In genomic region chr2:72828840-72829507, GRCh38 we compare ENCODE assay signal across 27 cellular contexts. TPM values are rescaled to one million over a fixed set of nuclear protein-coding genes. Genes with fewer than 3 reads are reported as not detected.
A peak's percentile ranks its signal among the peaks of the same experiment; 100 is the strongest.
DNase-seq lines count a peak whose midpoint lies in the region; ATAC-seq and TF ChIP-seq lines count a peak whose summit lies in the region.
"Had no signal": no experiment of that assay in that cellular context is flagged by ENCODE, and none has a peak within 500 bp of the region (broad histone marks: within the 10 kb centered on the region; RNA-seq: fewer than 3 reads in every experiment).

No MANE protein-coding gene starts in this region.

- H3K27ac Mint-ChIP-seq in T-helper 1 cell treated with Interleukin-12 subunit alpha and Interleukin-12 subunit beta and Interleukin-4 antibody, amounts not matched to agents 30 μg/mL and 1 μg/mL, for 36 hours: peak overlapping the region; percentile 18
- H3K27ac Mint-ChIP-seq: activated T-helper 2 cell treated with anti-CD3 and anti-CD28 coated beads, Interferon-gamma antibody, Interleukin-2, Interleukin-4, amounts not matched to agents 10 μg/mL and 5 μg/mL and 100 μg/mL, durations not matched to agents 14 hours and 24 hours and 36 hours; GM23338; immature natural killer cell; stimulated activated effector memory CD8-positive, alpha-beta T cell treated with anti-CD3 and anti-CD28 coated beads, Interleukin-12 subunit alpha, Interleukin-12 subunit beta, amount 100 ng/mL, for 72 hours had no signal

- intact Hi-C loops in vagina (cut with DNase I): no loop called here

- H3K4me1 ChIP-seq in vagina: peaks cover 30% of the 10 kb centered on the region

- H3K9me3 ChIP-seq in vagina: no peaks in the 10 kb centered on the region
- H3K9me3 ChIP-seq: BLaER1, gastrocnemius medialis had no signal

- no peaks in the 10 kb centered on the region for H3K9me3 Mint-ChIP-seq in T-helper 1 cell treated with Interleukin-12 subunit alpha and Interleukin-12 subunit beta and Interleukin-4 antibody, amounts not matched to agents 30 μg/mL and 1 μg/mL, for 36 hours
- H3K9me3 Mint-ChIP-seq: activated T-helper 2 cell treated with anti-CD3 and anti-CD28 coated beads, Interferon-gamma antibody, Interleukin-2, Interleukin-4, amounts not matched to agents 10 μg/mL and 5 μg/mL and 100 μg/mL, durations not matched to agents 14 hours and 24 hours and 36 hours; GM23338; immature natural killer cell; stimulated activated effector memory CD8-positive, alpha-beta T cell treated with anti-CD3 and anti-CD28 coated beads, Interleukin-12 subunit alpha, Interleukin-12 subunit beta, amount 100 ng/mL, for 72 hours had no signal

- H3K27me3 Mint-ChIP-seq in T-helper 1 cell treated with Interleukin-12 subunit alpha and Interleukin-12 subunit beta and Interleukin-4 antibody, amounts not matched to agents 30 μg/mL and 1 μg/mL, for 36 hours (ENCODE audit: low read depth): peaks cover 4% of the 10 kb centered on the region

- no peaks in the 10 kb centered on the region for H3K27me3 ChIP-seq in vagina
- H3K27me3 ChIP-seq: BLaER1, gastrocnemius medialis had no signal

- H3K4me3 ChIP-seq in fibroblast of the aortic adventitia (ENCODE audit: low read depth, low read length) (no peak overlapping the region), vagina (no peak overlapping the region)
- H3K4me3 ChIP-seq: BLaER1, gastrocnemius medialis, GM23338 had no signal

- peak overlapping the region; percentile 35; the same call in 1 of the 2 replicates for H3K27ac ChIP-seq in C4-2B
- no peak overlapping the region for H3K27ac ChIP-seq in vagina
- H3K27ac ChIP-seq: BLaER1, gastrocnemius medialis had no signal

- peaks cover 2% of the 10 kb centered on the region for H3K36me3 Mint-ChIP-seq in T-helper 1 cell treated with Interleukin-12 subunit alpha and Interleukin-12 subunit beta and Interleukin-4 antibody, amounts not matched to agents 30 μg/mL and 1 μg/mL, for 36 hours (ENCODE audit: low read depth)
- H3K36me3 Mint-ChIP-seq: stimulated activated effector memory CD8-positive, alpha-beta T cell treated with anti-CD3 and anti-CD28 coated beads, Interleukin-12 subunit alpha, Interleukin-12 subunit beta, amount 100 ng/mL, for 72 hours had no signal

- no peaks in the 10 kb centered on the region for H3K36me3 ChIP-seq in vagina
- H3K36me3 ChIP-seq: BLaER1, gastrocnemius medialis had no signal

- no peak for ATAC-seq in GM18511 (IDR thresholded peaks at IDR 0.05; ENCODE audit: unreplicated experiment)
- ATAC-seq: gastrocnemius medialis; GM23338; left ventricle myocardium superior; naive thymus-derived CD4-positive, alpha-beta T cell; stimulated activated effector memory CD8-positive, alpha-beta T cell treated with anti-CD3 and anti-CD28 coated beads, Interleukin-12 subunit alpha, Interleukin-12 subunit beta, amount 100 ng/mL, for 72 hours had no signal

- no peak overlapping the region for H3K4me3 Mint-ChIP-seq in T-helper 1 cell treated with Interleukin-12 subunit alpha and Interleukin-12 subunit beta and Interleukin-4 antibody, amounts not matched to agents 30 μg/mL and 1 μg/mL, for 36 hours
- H3K4me3 Mint-ChIP-seq: GM23338; immature natural killer cell; stimulated activated effector memory CD8-positive, alpha-beta T cell treated with anti-CD3 and anti-CD28 coated beads, Interleukin-12 subunit alpha, Interleukin-12 subunit beta, amount 100 ng/mL, for 72 hours had no signal

- TF ChIP-seq POLR2A in vagina (IDR thresholded peaks at IDR 0.05): no peak

- DNase-seq in DMS79 treated with DMSO at 0.1 percent for 48 hours (lab: John Stamatoyannopoulos, UW) (peak; percentile 22), fibroblast of the aortic adventitia (ENCODE audit: low read depth) (peak; percentile 72), vagina (ENCODE audit: extremely low spot score in 2 of 2) (no peak), ecto neural progenitor cell (ENCODE audit: low spot score) (no peak), ureter (ENCODE audit: low spot score) (no peak)
- DNase-seq: ACHN; activated CD4-positive, alpha-beta T cell treated with anti-CD3 and anti-CD28 coated beads for 1 hour; effector CD4-positive, alpha-beta T cell; erythroblast; gastrocnemius medialis; hippocampal formation; immature natural killer cell; left ventricle myocardium superior; naive thymus-derived CD4-positive, alpha-beta T cell; NCI-H2029 treated with DMSO at 0.1 percent for 48 hours; NCI-H82; occipital lobe; SIG-M5; stimulated activated CD4-positive, alpha-beta T cell treated with anti-CD3 and anti-CD28 coated beads, Interleukin-2, amount 100 ng/mL, for 48 hours; substantia nigra had no signal

- TF ChIP-seq CTCF in C4-2B (conservative IDR thresholded peaks at IDR 0.05): no peak
- TF ChIP-seq CTCF in fibroblast of the aortic adventitia (IDR thresholded peaks at IDR 0.05; ENCODE audit: insufficient read depth, low read length): no peak
- TF ChIP-seq CTCF in vagina (IDR thresholded peaks at IDR 0.05): no peak

- peaks cover 37% of the 10 kb centered on the region for H3K4me1 Mint-ChIP-seq in T-helper 1 cell treated with Interleukin-12 subunit alpha and Interleukin-12 subunit beta and Interleukin-4 antibody, amounts not matched to agents 30 μg/mL and 1 μg/mL, for 36 hours (ENCODE audit: low read depth)

RNA-seq across cellular contexts. Expression of gene EXOC6B, which starts 3.1 kb away (rescaled TPM):
- total RNA-seq in fibroblast of the aortic adventitia (ENCODE audit: low replicate concordance) (28.4 and 30.2 TPM in 2 replicates), vagina (41.5 TPM), ureter (84.8 TPM)

RNA-seq across cellular contexts. Expression of gene SPR, which starts 58.2 kb away (rescaled TPM):
- total RNA-seq in fibroblast of the aortic adventitia (ENCODE audit: low replicate concordance) (14.3 and 58.3 TPM in 2 replicates), vagina (45.7 TPM), ureter (17.1 TPM)

Comparison
In these comparisons a context has a peak if more than half of its experiments do, and no peak if none do; other contexts are left out.
1. DNase-seq: peak in DMS79 treated with DMSO at 0.1 percent for 48 hours (single experiment) and fibroblast of the aortic adventitia (single experiment); none in vagina (0 of 2), ecto neural progenitor cell (single experiment) and ureter (single experiment).